ENCODE assay signal across 8 cellular contexts in genomic region chr19:39403331-39404312, GRCh38. TPM values are rescaled to one million over a fixed set of nuclear protein-coding genes. Genes with fewer than 3 reads are reported as not detected.
A peak's percentile ranks its signal among the peaks of the same experiment; 100 is the strongest.
DNase-seq lines count a peak whose midpoint lies in the region; ATAC-seq lines count a peak whose summit lies in the region.

No MANE protein-coding gene starts in this region.

- DNase-seq in GM03348 (ENCODE audit: low spot score), result peak; percentile 92
- peak; percentile 94 for DNase-seq in RKO (ENCODE audit: low spot score)
- DNase-seq in activated T-helper 1 cell treated with anti-CD3 and anti-CD28 coated beads, Interleukin-2, amount 50 U/mL, for 16 hours (ENCODE audit: low read depth in 1 of 2, low spot score in 1 of 2), result peak; percentile 87 to 95
- peak; percentile 100 for DNase-seq in fibroblast of gingiva (ENCODE audit: low read depth)
- peak; percentile 95 for DNase-seq in natural killer cell treated with Interleukin-12 subunit alpha and Interleukin-12 subunit beta and Interleukin-15 and Interleukin-18, amount 100 ng/mL, for 72 hours (ENCODE audit: low spot score)
- DNase-seq in NCI-H526 treated with DMSO at 0.1 percent for 48 hours (lab: John Stamatoyannopoulos, UW), result no peak

- peaks cover 2% of the 10 kb centered on the region for H3K36me3 Mint-ChIP-seq in natural killer cell treated with Interleukin-12 subunit alpha and Interleukin-12 subunit beta and Interleukin-15 and Interleukin-18, amount 100 ng/mL, for 72 hours
- peaks cover 33% of the 10 kb centered on the region for H3K36me3 Mint-ChIP-seq in stimulated activated memory B cell treated with anti-CD40 and anti-IgM and Interleukin-4, amounts not matched to agents 10 μg/mL and 1 μg/mL and 100 μg/mL, for 72 hours

- H3K9me3 Mint-ChIP-seq in natural killer cell treated with Interleukin-12 subunit alpha and Interleukin-12 subunit beta and Interleukin-15 and Interleukin-18, amount 100 ng/mL, for 72 hours, result no peaks in the 10 kb centered on the region
- no peaks in the 10 kb centered on the region for H3K9me3 Mint-ChIP-seq in stimulated activated memory B cell treated with anti-CD40 and anti-IgM and Interleukin-4, amounts not matched to agents 10 μg/mL and 1 μg/mL and 100 μg/mL, for 72 hours

- H3K27ac Mint-ChIP-seq in natural killer cell treated with Interleukin-12 subunit alpha and Interleukin-12 subunit beta and Interleukin-15 and Interleukin-18, amount 100 ng/mL, for 72 hours, result peak overlapping the region; percentile 59 to 97
- peak overlapping the region; percentile 91 for H3K27ac Mint-ChIP-seq in stimulated activated memory B cell treated with anti-CD40 and anti-IgM and Interleukin-4, amounts not matched to agents 10 μg/mL and 1 μg/mL and 100 μg/mL, for 72 hours

- peak overlapping the region; percentile 56 for H3K4me3 Mint-ChIP-seq in natural killer cell treated with Interleukin-12 subunit alpha and Interleukin-12 subunit beta and Interleukin-15 and Interleukin-18, amount 100 ng/mL, for 72 hours
- H3K4me3 Mint-ChIP-seq in stimulated activated memory B cell treated with anti-CD40 and anti-IgM and Interleukin-4, amounts not matched to agents 10 μg/mL and 1 μg/mL and 100 μg/mL, for 72 hours, result peak overlapping the region; percentile 89

- ATAC-seq in HG03378 (IDR thresholded peaks at IDR 0.05; ENCODE audit: unreplicated experiment), result peak; percentile 23
- peak; percentile 55 to 59 for ATAC-seq in natural killer cell treated with Interleukin-12 subunit alpha and Interleukin-12 subunit beta and Interleukin-15 and Interleukin-18, amount 100 ng/mL, for 72 hours
- ATAC-seq in stimulated activated memory B cell treated with anti-CD40 and anti-IgM and Interleukin-4, amounts not matched to agents 10 μg/mL and 1 μg/mL and 100 μg/mL, for 72 hours, result peak; percentile 59

- peaks cover 54 to 56% of the 10 kb centered on the region in 2 donors for H3K4me1 Mint-ChIP-seq in natural killer cell treated with Interleukin-12 subunit alpha and Interleukin-12 subunit beta and Interleukin-15 and Interleukin-18, amount 100 ng/mL, for 72 hours (ENCODE audit: low read depth in 2 of 2)
- peaks cover 79% of the 10 kb centered on the region for H3K4me1 Mint-ChIP-seq in stimulated activated memory B cell treated with anti-CD40 and anti-IgM and Interleukin-4, amounts not matched to agents 10 μg/mL and 1 μg/mL and 100 μg/mL, for 72 hours

- no peaks in the 10 kb centered on the region for H3K27me3 Mint-ChIP-seq in natural killer cell treated with Interleukin-12 subunit alpha and Interleukin-12 subunit beta and Interleukin-15 and Interleukin-18, amount 100 ng/mL, for 72 hours
- no peaks in the 10 kb centered on the region for H3K27me3 Mint-ChIP-seq in stimulated activated memory B cell treated with anti-CD40 and anti-IgM and Interleukin-4, amounts not matched to agents 10 μg/mL and 1 μg/mL and 100 μg/mL, for 72 hours

RNA-seq across cellular contexts. Expression of gene ZFP36, which starts 3.0 kb away (rescaled TPM):
- 10 to 100 TPM; 11.2 to 27.8 TPM for total RNA-seq in natural killer cell treated with Interleukin-12 subunit alpha and Interleukin-12 subunit beta and Interleukin-15 and Interleukin-18, amount 100 ng/mL, for 72 hours

RNA-seq across cellular contexts. Expression of gene PLEKHG2, which starts 8.8 kb away (rescaled TPM):
- 10 to 100 TPM; 30.8 to 68.1 TPM for total RNA-seq in natural killer cell treated with Interleukin-12 subunit alpha and Interleukin-12 subunit beta and Interleukin-15 and Interleukin-18, amount 100 ng/mL, for 72 hours

RNA-seq across cellular contexts. Expression of gene MED29, which starts 12.4 kb away (rescaled TPM):
- total RNA-seq in natural killer cell treated with Interleukin-12 subunit alpha and Interleukin-12 subunit beta and Interleukin-15 and Interleukin-18, amount 100 ng/mL, for 72 hours, result 10 to 100 TPM; 22.2 to 35.2 TPM

RNA-seq across cellular contexts. Expression of gene PAF1, which starts 12.7 kb away (rescaled TPM):
- 10 to 100 TPM; 38.1 to 39.2 TPM for total RNA-seq in natural killer cell treated with Interleukin-12 subunit alpha and Interleukin-12 subunit beta and Interleukin-15 and Interleukin-18, amount 100 ng/mL, for 72 hours

RNA-seq across cellular contexts. Expression of gene RPS16, which starts 32.1 kb away (rescaled TPM):
- 1,000 to 10,000 TPM; 1,544 to 1,854 TPM for total RNA-seq in natural killer cell treated with Interleukin-12 subunit alpha and Interleukin-12 subunit beta and Interleukin-15 and Interleukin-18, amount 100 ng/mL, for 72 hours
